15 cellular contexts compared by ENCODE assay signal in the genomic region with DNA sequence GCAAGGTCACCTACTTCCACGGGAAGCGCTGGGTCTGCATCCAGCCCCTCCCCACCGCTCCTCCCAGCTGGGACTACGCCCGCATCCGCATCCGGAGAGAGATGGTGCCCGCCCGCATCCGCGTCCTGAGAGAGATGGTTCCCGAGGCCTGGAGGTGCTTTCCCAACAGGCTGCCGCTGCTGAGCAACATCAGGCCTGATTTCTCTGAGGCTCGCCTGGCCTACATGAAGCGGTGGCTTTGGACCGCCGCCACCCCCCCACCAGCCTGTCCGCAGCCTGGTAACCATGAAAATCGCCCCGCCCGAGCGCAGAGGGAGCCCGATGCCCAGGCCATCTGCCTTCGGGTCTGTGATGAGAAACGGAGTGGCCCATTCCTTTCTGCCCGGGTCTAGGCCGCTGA. TPM values are rescaled to one million over a fixed set of nuclear protein-coding genes. Genes with fewer than 3 reads are reported as not detected.
DNase-seq lines count a peak whose midpoint lies in the region; ATAC-seq and TF ChIP-seq lines count a peak whose summit lies in the region.
"Had no signal": no experiment of that assay in that cellular context is flagged by ENCODE, and none has a peak within 500 bp of the region (broad histone marks: within the 10 kb centered on the region; RNA-seq: fewer than 3 reads in every experiment).

No MANE protein-coding gene starts in this region.

- 68% methylated on average over 7 of the region's 27 CpGs for WGBS in SK-N-SH (ENCODE audit: low lambda C conversion rate)
- no CpG with 5 or more reads among the region's 27 CpGs for WGBS in H9 (ENCODE audit: extremely low coverage, insufficient read length, low lambda C conversion rate)

- no peak overlapping the region for H3K27ac ChIP-seq in SK-N-SH (ENCODE audit: low read depth in 2 of 2, low read length in 1 of 2)
- H3K27ac ChIP-seq in H9 (ENCODE audit: insufficient read length, low read depth, low read length): no peak overlapping the region
- H3K27ac ChIP-seq: 22Rv1, A549, C4-2B had no signal

- TF ChIP-seq EP300 in SK-N-SH (IDR thresholded peaks at IDR 0.05; ENCODE audit: borderline replicate concordance in 1 of 2, low read depth in 1 of 2, low read length in 1 of 2): no peak

- H3K79me1 ChIP-seq in H9 (ENCODE audit: insufficient read depth, low read depth, low read length, poor library complexity, severe bottlenecking): no peaks in the 10 kb centered on the region

- no peak overlapping the region for H3K4me2 ChIP-seq in SK-N-SH
- no peak overlapping the region for H3K4me2 ChIP-seq in H9 (ENCODE audit: insufficient read depth, insufficient read length, low read length)
- H3K4me2 ChIP-seq: A549, GM23338 had no signal

- H3K9me3 ChIP-seq in SK-N-SH: no peaks in the 10 kb centered on the region
- no peaks in the 10 kb centered on the region for H3K9me3 ChIP-seq in H9 (ENCODE audit: control insufficient read depth, low read depth, low read length)
- H3K9me3 ChIP-seq: A549, Caco-2 had no signal

- no peaks in the 10 kb centered on the region for H3K23me2 ChIP-seq in H9 (ENCODE audit: insufficient read length, low read depth, low read length, poor library complexity, severe bottlenecking)

- H3K36me3 ChIP-seq in SK-N-SH (replicated peaks in 1 of 2; ENCODE audit: control insufficient read depth in 1 of 2, insufficient read depth in 2 of 2, low read length in 1 of 2): no peaks in the 10 kb centered on the region

- no peak overlapping the region for H3K9ac ChIP-seq in SK-N-SH
- no peak overlapping the region for H3K9ac ChIP-seq in H9 (ENCODE audit: extremely low read depth, insufficient read length, low read length)

- H3K79me2 ChIP-seq in SK-N-SH (ENCODE audit: insufficient read depth) (no peaks in the 10 kb centered on the region), H9 (ENCODE audit: insufficient read depth, low read length) (no peaks in the 10 kb centered on the region)

- CTCF ChIA-PET in SK-N-SH (lab: Yijun Ruan, JAX): no interaction called here

- H3F3A ChIP-seq in SK-N-SH (replicated peaks; ENCODE audit: insufficient read depth): no peaks in the 10 kb centered on the region

- DNase-seq in SK-N-SH (peak; percentile 8), H9 (peak; percentile 34), osteocyte (ENCODE audit: extremely low spot score, unreplicated experiment) (peak; percentile 84), HUDEP-2 (lab: John Stamatoyannopoulos, UW; ENCODE audit: unreplicated experiment in 76 of 76) (no peak), SKM-1 treated with dmso at 0.1 percent for 144 hours (lab: John Stamatoyannopoulos, UW; ENCODE audit: unreplicated experiment) (no peak)
- DNase-seq: AML-193; Caco-2; CD4-positive, alpha-beta T cell had no signal

- no peak overlapping the region for H3K23ac ChIP-seq in H9 (ENCODE audit: insufficient read length, low read depth, low read length)

- no peak overlapping the region for H2BK12ac ChIP-seq in H9 (ENCODE audit: insufficient read length, low read depth, low read length)

- no peak overlapping the region for H4K91ac ChIP-seq in H9 (ENCODE audit: insufficient read length, low read depth, low read length)

- no peak overlapping the region for H3K4ac ChIP-seq in H9 (ENCODE audit: low read depth, low read length)

- H4K8ac ChIP-seq in H9 (replicated peaks; ENCODE audit: insufficient read length, low read depth, low read length): no peak overlapping the region

- H2BK15ac ChIP-seq in H9 (ENCODE audit: low read depth, low read length): no peak overlapping the region

- no peak overlapping the region for H3K14ac ChIP-seq in H9 (ENCODE audit: insufficient read depth, low read length)

- H3K9me3 Mint-ChIP-seq in H9: no peaks in the 10 kb centered on the region
- H3K9me3 Mint-ChIP-seq in osteocyte (ENCODE audit: unreplicated experiment): no peaks in the 10 kb centered on the region
- H3K9me3 Mint-ChIP-seq: CD4-positive, alpha-beta T cell; GM23338 had no signal

- H3K36me3 Mint-ChIP-seq in H9 (ENCODE audit: insufficient read depth in 1 of 3, low read depth in 3 of 3) (no peaks in the 10 kb centered on the region), osteocyte (ENCODE audit: unreplicated experiment) (no peaks in the 10 kb centered on the region)

- H3K56ac ChIP-seq in H9 (ENCODE audit: insufficient read length, low read depth, low read length): no peak overlapping the region

- H4K20me1 ChIP-seq in SK-N-SH (ENCODE audit: insufficient read depth) (no peaks in the 10 kb centered on the region), H9 (ENCODE audit: control insufficient read depth, insufficient read depth, insufficient read length) (no peaks in the 10 kb centered on the region)

- no peak overlapping the region for H4K5ac ChIP-seq in H9 (ENCODE audit: insufficient read length, low read depth, low read length)

- no peak overlapping the region for H2BK120ac ChIP-seq in H9 (ENCODE audit: low read depth, low read length, poor library complexity, severe bottlenecking)

- no peaks in the 10 kb centered on the region for H3K9me2 ChIP-seq in SK-N-SH

- H3K27me3 ChIP-seq in SK-N-SH (ENCODE audit: insufficient read depth) (peaks cover 18% of the 10 kb centered on the region), H9 (ENCODE audit: insufficient read depth, low read length) (no peaks in the 10 kb centered on the region)

- no peak overlapping the region for H2BK20ac ChIP-seq in H9 (ENCODE audit: low read depth, low read length, poor library complexity, severe bottlenecking)

- H3K27me3 Mint-ChIP-seq in H9 (ENCODE audit: low read depth): no peaks in the 10 kb centered on the region
- H3K27me3 Mint-ChIP-seq in osteocyte (ENCODE audit: unreplicated experiment): peaks cover 6% of the 10 kb centered on the region
- H3K27me3 Mint-ChIP-seq: CD4-positive, alpha-beta T cell had no signal

- H2BK5ac ChIP-seq in H9 (ENCODE audit: insufficient read length, low read length): no peak overlapping the region

- H2AFZ ChIP-seq in SK-N-SH (ENCODE audit: low read depth) (no peak overlapping the region), H9 (ENCODE audit: low read length) (no peak overlapping the region)
- H2AFZ ChIP-seq: GM23338 had no signal

- no peak overlapping the region for H3K18ac ChIP-seq in H9 (ENCODE audit: insufficient read length, low read depth, low read length)

- no peak overlapping the region for H3K4me3 Mint-ChIP-seq in H9
- no peak overlapping the region for H3K4me3 Mint-ChIP-seq in osteocyte (ENCODE audit: unreplicated experiment)
- H3K4me3 Mint-ChIP-seq: CD4-positive, alpha-beta T cell; GM23338 had no signal

- no peaks in the 10 kb centered on the region for H3K4me1 ChIP-seq in SK-N-SH (ENCODE audit: control insufficient read depth in 1 of 2, insufficient read depth in 2 of 2, low read depth in 1 of 2, low read length in 1 of 2)
- no peaks in the 10 kb centered on the region for H3K4me1 ChIP-seq in H9 (ENCODE audit: insufficient read depth, low read length)
- H3K4me1 ChIP-seq: A549, Caco-2 had no signal

- H3K27ac Mint-ChIP-seq in H9: no peak overlapping the region
- no peak overlapping the region for H3K27ac Mint-ChIP-seq in osteocyte (ENCODE audit: unreplicated experiment)
- H3K27ac Mint-ChIP-seq: CD4-positive, alpha-beta T cell; GM23338 had no signal

- no peak overlapping the region for H3T11ph ChIP-seq in H9 (ENCODE audit: low read length)

- H2AK5ac ChIP-seq in H9 (ENCODE audit: insufficient read length, low read length): no peak overlapping the region

- peaks cover 5% of the 10 kb centered on the region in 2 experiments for H3K4me1 Mint-ChIP-seq in H9
- no peaks in the 10 kb centered on the region for H3K4me1 Mint-ChIP-seq in osteocyte (ENCODE audit: unreplicated experiment)

- POLR2A ChIA-PET in SK-N-SH (lab: Yijun Ruan, JAX): no interaction called here

- no peak overlapping the region for H3K4me3 ChIP-seq in SK-N-SH (ENCODE audit: low read depth in 2 of 2, low read length in 1 of 2)
- H3K4me3 ChIP-seq: A549, GM23338 had no signal

- ATAC-seq in SK-N-SH treated with all-trans-retinoic acid at 6 μM for 48 hours (no peak), GM19023 (IDR thresholded peaks at IDR 0.05; ENCODE audit: unreplicated experiment) (no peak)
- ATAC-seq: A549, GM23338 had no signal

- TF ChIP-seq CTCF in SK-N-SH (IDR thresholded peaks at IDR 0.05) (no peak), H9 (conservative IDR thresholded peaks at IDR 0.05) (no peak), osteocyte (IDR thresholded peaks at IDR 0.05) (no peak)

- TF ChIP-seq RAD21 in SK-N-SH (IDR thresholded peaks at IDR 0.05; ENCODE audit: low read length): no peak

TF ChIP-seq in SK-N-SH, 30 proteins besides CTCF, POLR2A, EP300 and RAD21 (continues in another document):
- TF ChIP-seq GABPA (IDR thresholded peaks at IDR 0.05; ENCODE audit: low read depth) (no peak), NRF1 (IDR thresholded peaks at IDR 0.05; ENCODE audit: low read depth, low read length) (no peak), POLR2AphosphoS5 (IDR thresholded peaks at IDR 0.05; ENCODE audit: low read depth, low read length) (no peak)
- TF ChIP-seq, protein P1, sequence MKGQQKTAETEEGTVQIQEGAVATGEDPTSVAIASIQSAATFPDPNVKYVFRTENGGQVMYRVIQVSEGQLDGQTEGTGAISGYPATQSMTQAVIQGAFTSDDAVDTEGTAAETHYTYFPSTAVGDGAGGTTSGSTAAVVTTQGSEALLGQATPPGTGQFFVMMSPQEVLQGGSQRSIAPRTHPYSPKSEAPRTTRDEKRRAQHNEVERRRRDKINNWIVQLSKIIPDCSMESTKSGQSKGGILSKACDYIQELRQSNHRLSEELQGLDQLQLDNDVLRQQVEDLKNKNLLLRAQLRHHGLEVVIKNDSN (IDR thresholded peaks at IDR 0.05; ENCODE audit: borderline replicate concordance, low read depth): no peak

TF ChIP-seq in SK-N-SH treated with all-trans-retinoic acid at 6 μM for 48 hours, 23 proteins besides CTCF, POLR2A, EP300 and RAD21 (continues in another document):
- no peak for TF ChIP-seq RARB (CRISPR knock-in tag; IDR thresholded peaks at IDR 0.05)
- no peak for TF ChIP-seq ZNF565 (CRISPR knock-in tag; conservative IDR thresholded peaks at IDR 0.05; ENCODE audit: low read depth)

RNA-seq across cellular contexts. Expression of a gene that starts 18.1 kb away (rescaled TPM):
- polyA plus RNA-seq in SK-N-SH (2012; rRNA removed): 0.16 and 0.21 TPM in 2 replicates
- 0.22 and 0.23 TPM in 2 replicates for polyA plus RNA-seq in SK-N-SH (2012; cell fraction: cytosol; rRNA removed)
- 0.34 and 0.60 TPM in 2 replicates for polyA plus RNA-seq in SK-N-SH (2012; cell fraction: nucleus; rRNA removed)
- 1.7 and 1.8 TPM in 2 replicates for total RNA-seq in H9 (2021)
- not detected in 2 replicates for total RNA-seq in osteocyte

RNA-seq across cellular contexts. Expression of a gene that starts 45.8 kb away (rescaled TPM):
- not detected in 2 replicates for polyA plus RNA-seq in SK-N-SH (2012; rRNA removed)
- polyA plus RNA-seq in SK-N-SH (2012; cell fraction: cytosol; rRNA removed): 0.01 TPM in 1 of 2 replicates, not detected in the other
- not detected in 2 replicates for polyA plus RNA-seq in SK-N-SH (2012; cell fraction: nucleus; rRNA removed)
- total RNA-seq in H9 (2021) (not detected in 2 replicates), osteocyte (not detected in 2 replicates)
- total RNA-seq: CD4-positive, alpha-beta T cell had no signal
- polyA plus RNA-seq: BJ, GM23338 had no signal

Comparison
In these comparisons a context has a peak if more than half of its experiments do, and no peak if none do; other contexts are left out.
1. DNase-seq: peak in SK-N-SH (single experiment), H9 (single experiment) and osteocyte (single experiment); none in HUDEP-2 (0 of 76) and SKM-1 treated with dmso at 0.1 percent for 144 hours (single experiment).